1 cellular context compared by ENCODE assay signal in the genomic region with DNA sequence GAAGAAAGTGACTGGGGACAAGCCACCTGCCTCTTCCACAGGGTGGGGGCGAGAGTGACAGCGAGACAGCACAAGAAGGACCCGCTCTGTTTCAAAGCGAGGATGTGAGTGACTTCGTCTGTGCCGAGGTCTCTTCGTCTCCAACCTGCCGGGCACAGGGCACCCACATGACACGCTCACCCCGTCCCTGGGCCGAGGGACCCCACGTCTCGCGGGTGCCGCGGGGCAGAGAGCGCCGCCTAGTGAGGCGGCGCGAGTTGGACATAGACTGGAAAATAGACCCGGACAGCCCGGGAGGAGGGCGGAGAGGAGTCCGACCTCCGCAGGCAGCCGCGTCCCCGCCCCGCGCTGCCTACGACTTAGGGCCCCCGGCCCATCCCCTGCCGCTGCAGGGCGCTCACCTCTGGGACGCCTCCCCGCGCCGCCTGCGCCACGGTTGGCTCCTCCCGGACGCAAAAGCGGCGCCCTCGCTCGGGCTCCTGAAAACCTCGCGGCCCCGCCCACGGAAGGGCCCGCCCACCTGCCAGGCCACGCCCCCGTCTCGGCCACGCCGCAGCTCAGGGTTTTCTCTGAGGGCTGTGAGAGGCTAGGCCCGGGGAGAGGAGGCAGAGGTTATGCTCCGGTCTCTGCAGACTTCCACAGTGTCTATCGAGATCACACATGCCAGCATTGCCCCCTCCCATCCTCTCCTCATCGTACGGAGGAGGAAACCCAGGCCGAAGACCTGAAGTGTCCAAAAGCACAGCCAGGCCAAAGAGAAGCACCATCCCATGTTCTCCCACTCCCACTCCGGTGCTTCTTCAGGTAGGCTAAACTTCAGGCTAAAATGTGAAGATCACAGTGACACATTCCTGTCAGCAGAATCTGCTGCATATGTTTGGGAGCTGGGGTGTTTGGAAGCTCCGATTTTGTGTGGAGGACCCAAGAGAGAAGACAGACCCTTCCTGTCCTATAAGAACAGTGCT.
TF ChIP-seq lines count a peak whose summit lies in the region.

A gene with protein sequence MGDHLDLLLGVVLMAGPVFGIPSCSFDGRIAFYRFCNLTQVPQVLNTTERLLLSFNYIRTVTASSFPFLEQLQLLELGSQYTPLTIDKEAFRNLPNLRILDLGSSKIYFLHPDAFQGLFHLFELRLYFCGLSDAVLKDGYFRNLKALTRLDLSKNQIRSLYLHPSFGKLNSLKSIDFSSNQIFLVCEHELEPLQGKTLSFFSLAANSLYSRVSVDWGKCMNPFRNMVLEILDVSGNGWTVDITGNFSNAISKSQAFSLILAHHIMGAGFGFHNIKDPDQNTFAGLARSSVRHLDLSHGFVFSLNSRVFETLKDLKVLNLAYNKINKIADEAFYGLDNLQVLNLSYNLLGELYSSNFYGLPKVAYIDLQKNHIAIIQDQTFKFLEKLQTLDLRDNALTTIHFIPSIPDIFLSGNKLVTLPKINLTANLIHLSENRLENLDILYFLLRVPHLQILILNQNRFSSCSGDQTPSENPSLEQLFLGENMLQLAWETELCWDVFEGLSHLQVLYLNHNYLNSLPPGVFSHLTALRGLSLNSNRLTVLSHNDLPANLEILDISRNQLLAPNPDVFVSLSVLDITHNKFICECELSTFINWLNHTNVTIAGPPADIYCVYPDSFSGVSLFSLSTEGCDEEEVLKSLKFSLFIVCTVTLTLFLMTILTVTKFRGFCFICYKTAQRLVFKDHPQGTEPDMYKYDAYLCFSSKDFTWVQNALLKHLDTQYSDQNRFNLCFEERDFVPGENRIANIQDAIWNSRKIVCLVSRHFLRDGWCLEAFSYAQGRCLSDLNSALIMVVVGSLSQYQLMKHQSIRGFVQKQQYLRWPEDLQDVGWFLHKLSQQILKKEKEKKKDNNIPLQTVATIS (minus strand): TSS at position 454 of the 965 bp plus-strand sequence. CDS start 30,217 bp downstream, outside the sequence.

TF ChIP-seq in GM12878, 131 proteins besides CTCF, POLR2A, EP300 and RAD21 (continued from another document):
- no peak for TF ChIP-seq RAD51 (IDR thresholded peaks at IDR 0.05)
